Comparison of ENCODE assay signal across 8 cellular contexts in genomic region chr22:38570841-38571364, GRCh38. TPM values are rescaled to one million over a fixed set of nuclear protein-coding genes. Genes with fewer than 3 reads are reported as not detected.
A peak's percentile ranks its signal among the peaks of the same experiment; 100 is the strongest.
DNase-seq lines count a peak whose midpoint lies in the region; ATAC-seq and TF ChIP-seq lines count a peak whose summit lies in the region.

No MANE protein-coding gene starts in this region.

- H3K9me3 Mint-ChIP-seq in CD4-positive, alpha-beta memory T cell = no peaks in the 10 kb centered on the region

- H3K27me3 Mint-ChIP-seq in CD4-positive, alpha-beta memory T cell = no peaks in the 10 kb centered on the region

- H3K79me2 ChIP-seq in SU-DHL-6 (ENCODE audit: insufficient read depth, low read length) = no peaks in the 10 kb centered on the region

- peak overlapping the region; percentile 88 to 97 (median 92) for H3K4me3 Mint-ChIP-seq in CD4-positive, alpha-beta memory T cell

- H3F3A ChIP-seq in SU-DHL-6 (ENCODE audit: insufficient read depth) = peaks cover 16% of the 10 kb centered on the region; the same call in 1 of the 2 replicates

- POLR2A ChIA-PET in CD4-positive, alpha-beta memory T cell (lab: Charles Lee; ENCODE audit: partially characterized antibody) = interaction anchor here (1.0 to 1.9 kb wide), 7 partner anchors 20 to 519 kb away, joined by 3 to 5 read pairs (median 4); partner anchors contain the start of genes CBY1 and PICK1

- H3K9ac ChIP-seq in SU-DHL-6 (ENCODE audit: low read length) = peak overlapping the region; percentile 63

- intact Hi-C loops in CD4-positive, alpha-beta memory T cell (cut with micrococcal nuclease) = loop anchor here (1.0 to 5.0 kb wide), 7 partner anchors 39 to 274 kb away; partner anchors contain the start of genes CBY1, DDX17, FAM227A and JOSD1
- intact Hi-C loops in sciatic nerve (cut with DNase I) = no loop called here

- CTCF ChIA-PET in CD4-positive, alpha-beta memory T cell (lab: Charles Lee; ENCODE audit: partially characterized antibody) = interaction anchor here (1.3 to 3.5 kb wide), 3 partner anchors 271 to 519 kb away, joined by 4 to 14 read pairs (median 7); no protein-coding TSS in a partner anchor

- peaks cover 0 to 2% of the 10 kb centered on the region in 2 donors for H3K36me3 Mint-ChIP-seq in CD4-positive, alpha-beta memory T cell

- peak; percentile 33 to 56 (median 37) for DNase-seq in CD4-positive, alpha-beta memory T cell
- peak; percentile 21 for DNase-seq in astrocyte of the spinal cord (ENCODE audit: low read depth, low spot score)
- DNase-seq in iPS DF 6.9 (ENCODE audit: low read depth, low spot score) = no peak
- DNase-seq in sciatic nerve (ENCODE audit: low spot score) = peak; percentile 63

- no peaks in the 10 kb centered on the region for H3K36me3 ChIP-seq in CD4-positive, alpha-beta memory T cell (ENCODE audit: insufficient read depth, low read length)
- H3K36me3 ChIP-seq in SU-DHL-6 (ENCODE audit: low read length) (no peaks in the 10 kb centered on the region), iPS DF 6.9 (ENCODE audit: control insufficient read depth, insufficient read depth, low read length) (no peaks in the 10 kb centered on the region)

- H3K27ac Mint-ChIP-seq in CD4-positive, alpha-beta memory T cell = peak overlapping the region; percentile 88 to 97 (median 96)

- H3K9me2 ChIP-seq in SU-DHL-6 (replicated peaks; ENCODE audit: insufficient read depth, low read length) = no peaks in the 10 kb centered on the region

- peak overlapping the region; percentile 76 for H3K27ac ChIP-seq in CD4-positive, alpha-beta memory T cell (ENCODE audit: low read depth, low read length)
- H3K27ac ChIP-seq in SU-DHL-6 (ENCODE audit: low read depth, low read length) (peak overlapping the region; percentile 43), iPS DF 6.9 (ENCODE audit: low read length) (no peak overlapping the region)

- peak overlapping the region; percentile 89 for H2AFZ ChIP-seq in SU-DHL-6 (ENCODE audit: low read depth, low read length, severe bottlenecking)

- no peaks in the 10 kb centered on the region for H3K27me3 ChIP-seq in CD4-positive, alpha-beta memory T cell (ENCODE audit: insufficient read depth, low read length)
- H3K27me3 ChIP-seq in SU-DHL-6 (ENCODE audit: low read length) = no peaks in the 10 kb centered on the region
- H3K27me3 ChIP-seq in iPS DF 6.9 (ENCODE audit: control insufficient read depth, insufficient read depth, low read length) = no peaks in the 10 kb centered on the region

- H4K20me1 ChIP-seq in SU-DHL-6 (ENCODE audit: low read depth, low read length) = no peaks in the 10 kb centered on the region

- peak; percentile 12 for TF ChIP-seq CTCF in SU-DHL-6 (IDR thresholded peaks at IDR 0.05; ENCODE audit: insufficient read depth, low read length, poor library complexity, severe bottlenecking)
- peak; percentile 21 for TF ChIP-seq CTCF in astrocyte of the spinal cord (IDR thresholded peaks at IDR 0.05; ENCODE audit: low read depth, low read length)

- no CpG with 5 or more reads among the region's 12 CpGs for WGBS in iPS DF 6.9 (ENCODE audit: insufficient coverage, insufficient read length)

- H3K4me1 ChIP-seq in CD4-positive, alpha-beta memory T cell (ENCODE audit: insufficient read depth, low read length) = peaks cover 17% of the 10 kb centered on the region
- no peaks in the 10 kb centered on the region for H3K4me1 ChIP-seq in iPS DF 6.9 (ENCODE audit: control insufficient read depth, insufficient read depth, low read length)

- ATAC-seq in HG02642 (IDR thresholded peaks at IDR 0.05; ENCODE audit: poor library complexity, unreplicated experiment) (peak; percentile 17), sciatic nerve (peak; percentile 51), GM19397 (IDR thresholded peaks at IDR 0.05; ENCODE audit: unreplicated experiment) (no peak), GM18498 (IDR thresholded peaks at IDR 0.05; ENCODE audit: unreplicated experiment) (no peak)

- H3K9me3 ChIP-seq in CD4-positive, alpha-beta memory T cell (ENCODE audit: control insufficient read depth in 1 of 2, low read length in 2 of 2) = no peaks in the 10 kb centered on the region
- no peaks in the 10 kb centered on the region for H3K9me3 ChIP-seq in SU-DHL-6 (ENCODE audit: insufficient read depth, low read length)
- H3K9me3 ChIP-seq in iPS DF 6.9 (ENCODE audit: control insufficient read depth, insufficient read depth, low read length) = no peaks in the 10 kb centered on the region

- H3K4me2 ChIP-seq in SU-DHL-6 (ENCODE audit: low read depth, low read length, poor library complexity, severe bottlenecking) = peak overlapping the region; percentile 83

- in situ Hi-C loops in astrocyte of the spinal cord (cut with HindIII; ENCODE audit: low sequenced_read_pairs) = no loop called here

- peaks cover 12 to 24% (median 17%) of the 10 kb centered on the region in 4 donors for H3K4me1 Mint-ChIP-seq in CD4-positive, alpha-beta memory T cell

- H3K4me3 ChIP-seq in CD4-positive, alpha-beta memory T cell (ENCODE audit: low read length in 2 of 2) = peak overlapping the region; percentile 66 to 85
- peak overlapping the region; percentile 59 for H3K4me3 ChIP-seq in SU-DHL-6 (ENCODE audit: insufficient read depth, low read length, poor library complexity, severe bottlenecking)
- peak overlapping the region; percentile 72 for H3K4me3 ChIP-seq in astrocyte of the spinal cord (ENCODE audit: low read depth, low read length)
- peak overlapping the region; percentile 42; the same call in 1 of the 2 replicates for H3K4me3 ChIP-seq in iPS DF 6.9 (ENCODE audit: low read length)

RNA-seq across cellular contexts. Expression of gene DMC1, which starts 0.9 kb away (rescaled TPM):
- total RNA-seq in CD4-positive, alpha-beta memory T cell = 1 to 10 TPM in 1 of 2 experiments, under 1 TPM in 1; 0.29 to 1.1 TPM
- polyA plus RNA-seq in CD4-positive, alpha-beta memory T cell = not detected
- total RNA-seq in sciatic nerve = 4.7 TPM

Comparison
In these comparisons a context has a peak if more than half of its experiments do, and no peak if none do; other contexts are left out.
1. ATAC-seq: peak in HG02642 (single experiment) and sciatic nerve (single experiment); none in GM19397 (single experiment) and GM18498 (single experiment).
2. Peak in every context shown above with its lines, with median percentiles within 50 percentile points of each other: H3K4me3 ChIP-seq.